Comparison of ENCODE assay signal across 32 cellular contexts in genomic region chr4:55277011-55277410, GRCh38.
DNase-seq lines count a peak whose midpoint lies in the region; ATAC-seq, FAIRE-seq and TF ChIP-seq lines count a peak whose summit lies in the region.
"Had no signal": no experiment of that assay in that cellular context is flagged by ENCODE, and none has a peak within 500 bp of the region (broad histone marks: within the 10 kb centered on the region; RNA-seq: fewer than 3 reads in every experiment).

No MANE protein-coding gene starts in this region.

- H3K36me3 ChIP-seq in K562 (ENCODE audit: control insufficient read depth, insufficient read depth, low read length), result no peaks in the 10 kb centered on the region
- H3K36me3 ChIP-seq: BE2C; BLaER1; BLaER1 treated with 17β-estradiol and CSF1 and Interleukin-3, amounts not matched to agents 10 nM and 100 nM had no signal

- no peaks in the 10 kb centered on the region for H4K20me1 ChIP-seq in K562 (replicated peaks; ENCODE audit: control insufficient read depth, insufficient read depth, low read length)
- H4K20me1 ChIP-seq: BLaER1; BLaER1 treated with 17β-estradiol and CSF1 and Interleukin-3, amounts not matched to agents 10 nM and 100 nM had no signal

- H3K9me3 ChIP-seq in K562 (replicated peaks; ENCODE audit: control insufficient read depth, insufficient read depth, low read depth, low read length), result no peaks in the 10 kb centered on the region
- H3K9me3 ChIP-seq: A549, BE2C, Caco-2 had no signal

- H3K27ac ChIP-seq in K562 (ENCODE audit: extremely low read depth, low read depth, low read length), result no peak overlapping the region
- H3K27ac ChIP-seq: 22Rv1; A549; BLaER1; BLaER1 treated with 17β-estradiol and CSF1 and Interleukin-3, amounts not matched to agents 10 nM and 100 nM; C4-2B had no signal

- TF ChIP-seq CTCF in WTC11 (IDR thresholded peaks at IDR 0.05), result no peak
- no peak for TF ChIP-seq CTCF in K562 (IDR thresholded peaks at IDR 0.05 in 2 of 3, conservative IDR thresholded peaks at IDR 0.05 in 1 of 3; ENCODE audit: insufficient read depth in 2 of 3, low read depth in 1 of 3, low read length in 3 of 3)

- in situ Hi-C loops in K562 (cut with MboI), result no loop called here

- H3K4me2 ChIP-seq in K562 (ENCODE audit: insufficient read depth, low read length), result no peak overlapping the region
- H3K4me2 ChIP-seq: A549; BLaER1; BLaER1 treated with 17β-estradiol and CSF1 and Interleukin-3, amounts not matched to agents 10 nM and 100 nM had no signal

- peaks cover 5% of the 10 kb centered on the region; the same call in 1 of the 2 replicates for H3K36me3 Mint-ChIP-seq in WTC11
- H3K36me3 Mint-ChIP-seq: CD14-positive monocyte; CD4-positive, CD25-positive, alpha-beta regulatory T cell; CD8-positive, alpha-beta memory T cell; CD8-positive, alpha-beta T cell had no signal

- no TSS peak for BruUV-seq in K562 (replicated peaks; lab: Mats Ljungman, UMichigan)

- H3K79me2 ChIP-seq in K562 (ENCODE audit: control insufficient read depth, insufficient read depth, low read length), result no peaks in the 10 kb centered on the region

- no peak overlapping the region for H3K4me3 Mint-ChIP-seq in WTC11
- no peak overlapping the region for H3K4me3 Mint-ChIP-seq in stimulated activated naive CD8-positive, alpha-beta T cell treated with anti-CD3 and anti-CD28 coated beads, Interleukin-15, amount 100 ng/mL, for 72 hours
- H3K4me3 Mint-ChIP-seq: B cell; CD14-positive monocyte; CD4-positive, alpha-beta memory T cell; CD4-positive, alpha-beta T cell; CD4-positive, CD25-positive, alpha-beta regulatory T cell; CD8-positive, alpha-beta memory T cell; CD8-positive, alpha-beta T cell had no signal

- no peaks in the 10 kb centered on the region for H3K4me1 ChIP-seq in K562 (replicated peaks in 1 of 2; ENCODE audit: control insufficient read depth in 2 of 2, insufficient read depth in 2 of 2, low read length in 2 of 2)
- H3K4me1 ChIP-seq: A549; BE2C; BLaER1; BLaER1 treated with 17β-estradiol and CSF1 and Interleukin-3, amounts not matched to agents 10 nM and 100 nM; Caco-2 had no signal

- H3K9me3 Mint-ChIP-seq in WTC11, result peaks cover 7% of the 10 kb centered on the region
- peaks cover 8 to 10% of the 10 kb centered on the region in 2 donors for H3K9me3 Mint-ChIP-seq in stimulated activated naive CD8-positive, alpha-beta T cell treated with anti-CD3 and anti-CD28 coated beads, Interleukin-15, amount 100 ng/mL, for 72 hours

- no peaks in the 10 kb centered on the region for H3K27me3 Mint-ChIP-seq in WTC11 (ENCODE audit: low read depth)
- peaks cover 19% of the 10 kb centered on the region for H3K27me3 Mint-ChIP-seq in stimulated activated naive CD8-positive, alpha-beta T cell treated with anti-CD3 and anti-CD28 coated beads, Interleukin-15, amount 100 ng/mL, for 72 hours

- H3K4me3 ChIP-seq in K562, result no peak overlapping the region
- H3K4me3 ChIP-seq: A549; BLaER1; BLaER1 treated with 17β-estradiol and CSF1 and Interleukin-3, amounts not matched to agents 10 nM and 100 nM had no signal

- H3K27ac Mint-ChIP-seq in WTC11, result no peak overlapping the region
- no peak overlapping the region for H3K27ac Mint-ChIP-seq in stimulated activated naive CD8-positive, alpha-beta T cell treated with anti-CD3 and anti-CD28 coated beads, Interleukin-15, amount 100 ng/mL, for 72 hours
- H3K27ac Mint-ChIP-seq: B cell; CD14-positive monocyte; CD4-positive, alpha-beta memory T cell; CD4-positive, alpha-beta T cell; CD4-positive, CD25-positive, alpha-beta regulatory T cell; CD8-positive, alpha-beta memory T cell; CD8-positive, alpha-beta T cell had no signal

- DNase-seq in WTC11 (ENCODE audit: low spot score) (no peak), K562 (ENCODE audit: extremely low read depth in 1 of 4, low spot score in 3 of 4) (no peak), SIG-M5 (lab: John Stamatoyannopoulos, UW) (no peak)
- DNase-seq in stimulated activated naive CD8-positive, alpha-beta T cell treated with anti-CD3 and anti-CD28 coated beads, Interleukin-15, amount 100 ng/mL, for 72 hours, result no peak
- DNase-seq: 8988T; ACHN; AML-193; BE2C; C1 segment of cervical spinal cord; Caco-2; Calu3; CD4-positive, alpha-beta memory T cell; CD4-positive, alpha-beta T cell; CD4-positive, CD25-positive, alpha-beta regulatory T cell; CD8-positive, alpha-beta memory T cell; CD8-positive, alpha-beta T cell; COR-L47; DMS 273 treated with DMSO at 0.1 percent for 48 hours; DMS153; DMS53; DMS79; DMS79 treated with DMSO at 0.1 percent for 48 hours; DND-41; EL had no signal

- H3K9ac ChIP-seq in K562 (ENCODE audit: insufficient read depth in 1 of 2, low read depth in 2 of 2, low read length in 2 of 2), result no peak overlapping the region
- H3K9ac ChIP-seq: BLaER1; BLaER1 treated with 17β-estradiol and CSF1 and Interleukin-3, amounts not matched to agents 10 nM and 100 nM had no signal

- no peak for FAIRE-seq in K562 (lab: Jason Lieb, UNC)
- FAIRE-seq: A549, D721Med had no signal

- ATAC-seq in WTC11 (no peak), K562 (no peak)
- ATAC-seq in stimulated activated naive CD8-positive, alpha-beta T cell treated with anti-CD3 and anti-CD28 coated beads, Interleukin-15, amount 100 ng/mL, for 72 hours, result no peak
- ATAC-seq: A549; CD8-positive, alpha-beta T cell had no signal

- no peak for TF ChIP-seq POLR2A in K562 (conservative IDR thresholded peaks at IDR 0.05)

- TF ChIP-seq EP300 in K562 (IDR thresholded peaks at IDR 0.05; ENCODE audit: low read length), result no peak

- no peak overlapping the region for H2AFZ ChIP-seq in K562 (ENCODE audit: low read depth, low read length)

- H3K4me1 Mint-ChIP-seq in WTC11, result peaks cover 78% of the 10 kb centered on the region
- H3K4me1 Mint-ChIP-seq in stimulated activated naive CD8-positive, alpha-beta T cell treated with anti-CD3 and anti-CD28 coated beads, Interleukin-15, amount 100 ng/mL, for 72 hours, result no peaks in the 10 kb centered on the region
- H3K4me1 Mint-ChIP-seq: B cell; CD14-positive monocyte; CD4-positive, alpha-beta memory T cell; CD4-positive, CD25-positive, alpha-beta regulatory T cell; CD8-positive, alpha-beta memory T cell had no signal

- no peak for TF ChIP-seq RAD21 in K562 (CRISPR knock-in tag; conservative IDR thresholded peaks at IDR 0.05 in 1 of 2, IDR thresholded peaks at IDR 0.05 in 1 of 2)

- CTCF ChIA-PET in WTC11 (lab: Charles Lee), result no interaction called here
- CTCF ChIA-PET in K562 (lab: Yijun Ruan, JAX; ENCODE audit: low intra/inter-chr PET ratio), result no interaction called here

- H3K9me1 ChIP-seq in K562 (ENCODE audit: control insufficient read depth, insufficient read depth, low read length), result no peaks in the 10 kb centered on the region

- 1% methylated on average over 2 of the region's 2 CpGs for WGBS in K562 (ENCODE audit: insufficient coverage, low coverage, missing lambda C conversion rate)

- intact Hi-C loops in K562 (cut with micrococcal nuclease), result no loop called here

- peaks cover 0 to 5% of the 10 kb centered on the region in 2 experiments; a peak in 2 of 5 replicates for H3K27me3 ChIP-seq in K562 (ENCODE audit: control insufficient read depth in 2 of 2, insufficient read depth in 2 of 2, low read length in 2 of 2)
- H3K27me3 ChIP-seq: BLaER1; BLaER1 treated with 17β-estradiol and CSF1 and Interleukin-3, amounts not matched to agents 10 nM and 100 nM had no signal

- POLR2A ChIA-PET in WTC11 (lab: Charles Lee) (no interaction called here), K562 (lab: Yijun Ruan, JAX) (no interaction called here)

TF ChIP-seq in WTC11, 78 proteins besides CTCF, POLR2A, EP300 and RAD21:
- TF ChIP-seq HMGA2 (CRISPR knock-in tag; IDR thresholded peaks at IDR 0.05), result peak; percentile 86; the same call in 1 of the 2 replicates
- TF ChIP-seq JAZF1 (CRISPR knock-in tag; IDR thresholded peaks at IDR 0.05), result no peak

TF ChIP-seq in K562, 482 proteins besides CTCF, POLR2A, EP300 and RAD21:
- TF ChIP-seq ZNF274 (IDR thresholded peaks at IDR 0.05; ENCODE audit: borderline replicate concordance, low read depth, low read length) (peak; percentile 61; the same call in 1 of the 2 replicates), DNMT1 (IDR thresholded peaks at IDR 0.05) (no peak), ELF1 (tag; IDR thresholded peaks at IDR 0.05) (no peak)
